In genomic region chr20:1086273-1087213, GRCh38 we compare ENCODE assay signal across 27 cellular contexts. TPM values are rescaled to one million over a fixed set of nuclear protein-coding genes. Genes with fewer than 3 reads are reported as not detected.
DNase-seq lines count a peak whose midpoint lies in the region; ATAC-seq and TF ChIP-seq lines count a peak whose summit lies in the region.
"Had no signal": no experiment of that assay in that cellular context is flagged by ENCODE, and none has a peak within 500 bp of the region (broad histone marks: within the 10 kb centered on the region; RNA-seq: fewer than 3 reads in every experiment).

No MANE protein-coding gene starts in this region.

- no peak for TF ChIP-seq POLR2A in GM18505 (IDR thresholded peaks at IDR 0.05; ENCODE audit: borderline replicate concordance, extremely low read depth, insufficient read depth, insufficient read length)

- no peak for DNase-seq in activated CD8-positive, alpha-beta T cell treated with anti-CD3 and anti-CD28 coated beads for 36 hours
- DNase-seq in activated CD8-positive, alpha-beta T cell treated with anti-CD3 and anti-CD28 coated beads, Interleukin-2, amount 10 ng/mL, durations not matched to agents 7 days and 5 days = no peak
- DNase-seq in GM23338 (ENCODE audit: low spot score) = peak; percentile 8
- DNase-seq in activated T-cell treated with anti-CD3 and anti-CD28 coated beads, Interleukin-2, amount 50 U/mL, for 72 hours = peak in 1 of 2 donors; percentile 13
- no peak for DNase-seq in stimulated activated effector memory CD8-positive, alpha-beta T cell treated with anti-CD3 and anti-CD28 coated beads, Interleukin-12 subunit alpha, Interleukin-12 subunit beta, amount 100 ng/mL, for 72 hours (ENCODE audit: low spot score in 2 of 2)
- no peak for DNase-seq in GDM1 (lab: John Stamatoyannopoulos, UW)
- DNase-seq in dermis blood vessel endothelial cell = no peak
- DNase-seq: activated CD4-positive, CD25-positive, alpha-beta regulatory T cell; activated CD8-positive, alpha-beta memory T cell treated with anti-CD3 and anti-CD28 coated beads for 24 hours; AML-193; DMS153; HFFc6; IMR-90; kidney; MG63; natural killer cell; NCI-H1105 treated with DMSO at 0.1 percent for 48 hours; NCI-H69; RPMI8226; stomach; T-helper 1 cell; tibial artery had no signal

- no peaks in the 10 kb centered on the region for H4K20me1 ChIP-seq in GM23338 (replicated peaks; ENCODE audit: insufficient read depth)

- no peaks in the 10 kb centered on the region for H3F3A ChIP-seq in GM23338 (replicated peaks; ENCODE audit: low read depth)

- H3K4me1 ChIP-seq in GM23338 (ENCODE audit: insufficient read depth) = no peaks in the 10 kb centered on the region
- H3K4me1 ChIP-seq: A549, ascending aorta, stomach, tibial artery had no signal

- H3K79me2 ChIP-seq in GM23338 (replicated peaks; ENCODE audit: insufficient read depth) = no peaks in the 10 kb centered on the region

- peaks cover 25% of the 10 kb centered on the region for H3K9me3 Mint-ChIP-seq in activated CD8-positive, alpha-beta T cell treated with anti-CD3 and anti-CD28 coated beads for 36 hours
- peaks cover 14% of the 10 kb centered on the region for H3K9me3 Mint-ChIP-seq in activated CD8-positive, alpha-beta T cell treated with anti-CD3 and anti-CD28 coated beads, Interleukin-2, amount 10 ng/mL, durations not matched to agents 7 days and 5 days (ENCODE audit: insufficient read depth)
- peaks cover 34% of the 10 kb centered on the region for H3K9me3 Mint-ChIP-seq in GM23338
- H3K9me3 Mint-ChIP-seq in activated T-cell treated with anti-CD3 and anti-CD28 coated beads, Interleukin-2, amount 50 U/mL, for 72 hours = peaks cover 12 to 22% of the 10 kb centered on the region in 2 donors
- H3K9me3 Mint-ChIP-seq in stimulated activated effector memory CD8-positive, alpha-beta T cell treated with anti-CD3 and anti-CD28 coated beads, Interleukin-12 subunit alpha, Interleukin-12 subunit beta, amount 100 ng/mL, for 72 hours = peaks cover 17% of the 10 kb centered on the region

- no peaks in the 10 kb centered on the region for H3K27me3 Mint-ChIP-seq in activated CD8-positive, alpha-beta T cell treated with anti-CD3 and anti-CD28 coated beads for 36 hours
- H3K27me3 Mint-ChIP-seq in activated CD8-positive, alpha-beta T cell treated with anti-CD3 and anti-CD28 coated beads, Interleukin-2, amount 10 ng/mL, durations not matched to agents 7 days and 5 days (ENCODE audit: low read depth) = no peaks in the 10 kb centered on the region
- peaks cover 2% of the 10 kb centered on the region for H3K27me3 Mint-ChIP-seq in GM23338 (ENCODE audit: insufficient read depth, low read depth, poor library complexity)
- peaks cover 5% of the 10 kb centered on the region for H3K27me3 Mint-ChIP-seq in activated T-cell treated with anti-CD3 and anti-CD28 coated beads, Interleukin-2, amount 50 U/mL, for 72 hours (ENCODE audit: low read depth)
- H3K27me3 Mint-ChIP-seq: activated naive CD8-positive, alpha-beta T cell had no signal

- CTCF ChIA-PET in activated CD8-positive, alpha-beta T cell treated with anti-CD3 and anti-CD28 coated beads for 36 hours (lab: Charles Lee) = interaction anchor here (1.1 to 3.2 kb wide), 2 partner anchors 22 to 29 kb away, joined by 3 to 13 read pairs; no protein-coding TSS in a partner anchor
- CTCF ChIA-PET in activated CD8-positive, alpha-beta T cell treated with anti-CD3 and anti-CD28 coated beads, Interleukin-2, amount 10 ng/mL, durations not matched to agents 7 days and 5 days (lab: Charles Lee) = no interaction called here

- H3K36me3 Mint-ChIP-seq in activated CD8-positive, alpha-beta T cell treated with anti-CD3 and anti-CD28 coated beads for 36 hours (ENCODE audit: low read depth) = peaks cover 14% of the 10 kb centered on the region
- H3K36me3 Mint-ChIP-seq in activated CD8-positive, alpha-beta T cell treated with anti-CD3 and anti-CD28 coated beads, Interleukin-2, amount 10 ng/mL, durations not matched to agents 7 days and 5 days (ENCODE audit: low read depth) = peaks cover 5% of the 10 kb centered on the region
- H3K36me3 Mint-ChIP-seq in GM23338 (ENCODE audit: low read depth) = peaks cover 7% of the 10 kb centered on the region
- H3K36me3 Mint-ChIP-seq in activated T-cell treated with anti-CD3 and anti-CD28 coated beads, Interleukin-2, amount 50 U/mL, for 72 hours (ENCODE audit: insufficient read depth in 2 of 2) = peaks cover 17% of the 10 kb centered on the region in 2 donors
- H3K36me3 Mint-ChIP-seq in stimulated activated effector memory CD8-positive, alpha-beta T cell treated with anti-CD3 and anti-CD28 coated beads, Interleukin-12 subunit alpha, Interleukin-12 subunit beta, amount 100 ng/mL, for 72 hours = no peaks in the 10 kb centered on the region
- H3K36me3 Mint-ChIP-seq: natural killer cell had no signal

- no peak for TF ChIP-seq CTCF in activated CD8-positive, alpha-beta T cell treated with anti-CD3 and anti-CD28 coated beads for 36 hours (IDR thresholded peaks at IDR 0.05)
- no peak for TF ChIP-seq CTCF in GM23338 (conservative IDR thresholded peaks at IDR 0.05; ENCODE audit: low read depth in 2 of 2)

- no peak overlapping the region for H3K4me3 ChIP-seq in GM23338
- H3K4me3 ChIP-seq: A549, ascending aorta, coronary artery, MG63, stomach, tibial artery had no signal

- ATAC-seq in activated CD8-positive, alpha-beta T cell treated with anti-CD3 and anti-CD28 coated beads for 36 hours = peak; percentile 80
- ATAC-seq in activated CD8-positive, alpha-beta T cell treated with anti-CD3 and anti-CD28 coated beads, Interleukin-2, amount 10 ng/mL, durations not matched to agents 7 days and 5 days = no peak
- ATAC-seq in GM23338 = peak; percentile 28; the same call in 1 of the 3 replicates
- peak; percentile 74 to 82 for ATAC-seq in activated T-cell treated with anti-CD3 and anti-CD28 coated beads, Interleukin-2, amount 50 U/mL, for 72 hours (replicated peaks in 1 of 2)
- peak; percentile 77 for ATAC-seq in stimulated activated effector memory CD8-positive, alpha-beta T cell treated with anti-CD3 and anti-CD28 coated beads, Interleukin-12 subunit alpha, Interleukin-12 subunit beta, amount 100 ng/mL, for 72 hours
- ATAC-seq in GM18505 (IDR thresholded peaks at IDR 0.05; ENCODE audit: unreplicated experiment) = no peak
- ATAC-seq: A549, natural killer cell had no signal

- H3K9me2 ChIP-seq in GM23338 (ENCODE audit: insufficient read depth) = no peaks in the 10 kb centered on the region

- H3K36me3 ChIP-seq in GM23338 (ENCODE audit: insufficient read depth) = no peaks in the 10 kb centered on the region
- H3K36me3 ChIP-seq: ascending aorta, MG63, stomach, tibial artery had no signal

- no peak overlapping the region for H3K27ac ChIP-seq in GM23338 (ENCODE audit: low read depth)
- H3K27ac ChIP-seq: A549, ascending aorta, coronary artery, stomach, tibial artery had no signal

- H3K4me1 Mint-ChIP-seq in activated CD8-positive, alpha-beta T cell treated with anti-CD3 and anti-CD28 coated beads for 36 hours (ENCODE audit: low read depth) = peaks cover 26% of the 10 kb centered on the region
- peaks cover 22% of the 10 kb centered on the region for H3K4me1 Mint-ChIP-seq in activated CD8-positive, alpha-beta T cell treated with anti-CD3 and anti-CD28 coated beads, Interleukin-2, amount 10 ng/mL, durations not matched to agents 7 days and 5 days (ENCODE audit: low read depth)
- H3K4me1 Mint-ChIP-seq in GM23338 = peaks cover 9% of the 10 kb centered on the region; the same call in 2 of the 3 replicates
- H3K4me1 Mint-ChIP-seq in activated T-cell treated with anti-CD3 and anti-CD28 coated beads, Interleukin-2, amount 50 U/mL, for 72 hours (ENCODE audit: low read depth) = peaks cover 25% of the 10 kb centered on the region
- H3K4me1 Mint-ChIP-seq in stimulated activated effector memory CD8-positive, alpha-beta T cell treated with anti-CD3 and anti-CD28 coated beads, Interleukin-12 subunit alpha, Interleukin-12 subunit beta, amount 100 ng/mL, for 72 hours = no peaks in the 10 kb centered on the region

- peak overlapping the region; percentile 55 for H3K27ac Mint-ChIP-seq in activated CD8-positive, alpha-beta T cell treated with anti-CD3 and anti-CD28 coated beads for 36 hours
- no peak overlapping the region for H3K27ac Mint-ChIP-seq in activated CD8-positive, alpha-beta T cell treated with anti-CD3 and anti-CD28 coated beads, Interleukin-2, amount 10 ng/mL, durations not matched to agents 7 days and 5 days
- H3K27ac Mint-ChIP-seq in GM23338 = no peak overlapping the region
- H3K27ac Mint-ChIP-seq in activated T-cell treated with anti-CD3 and anti-CD28 coated beads, Interleukin-2, amount 50 U/mL, for 72 hours = peak overlapping the region; percentile 12
- H3K27ac Mint-ChIP-seq in stimulated activated effector memory CD8-positive, alpha-beta T cell treated with anti-CD3 and anti-CD28 coated beads, Interleukin-12 subunit alpha, Interleukin-12 subunit beta, amount 100 ng/mL, for 72 hours = peak overlapping the region; percentile 4
- H3K27ac Mint-ChIP-seq: activated naive CD8-positive, alpha-beta T cell; HFFc6; natural killer cell had no signal

- intact Hi-C loops in activated CD8-positive, alpha-beta T cell treated with anti-CD3 and anti-CD28 coated beads for 36 hours (cut with micrococcal nuclease) = no loop called here

- no peaks in the 10 kb centered on the region for H3K27me3 ChIP-seq in GM23338 (ENCODE audit: insufficient read depth)
- H3K27me3 ChIP-seq: ascending aorta, MG63, stomach, tibial artery had no signal

- no peak overlapping the region for H3K4me3 Mint-ChIP-seq in activated CD8-positive, alpha-beta T cell treated with anti-CD3 and anti-CD28 coated beads for 36 hours
- no peak overlapping the region for H3K4me3 Mint-ChIP-seq in activated CD8-positive, alpha-beta T cell treated with anti-CD3 and anti-CD28 coated beads, Interleukin-2, amount 10 ng/mL, durations not matched to agents 7 days and 5 days
- H3K4me3 Mint-ChIP-seq in GM23338 = no peak overlapping the region
- H3K4me3 Mint-ChIP-seq in activated T-cell treated with anti-CD3 and anti-CD28 coated beads, Interleukin-2, amount 50 U/mL, for 72 hours = peak overlapping the region in 1 of 2 donors; percentile 69
- no peak overlapping the region for H3K4me3 Mint-ChIP-seq in stimulated activated effector memory CD8-positive, alpha-beta T cell treated with anti-CD3 and anti-CD28 coated beads, Interleukin-12 subunit alpha, Interleukin-12 subunit beta, amount 100 ng/mL, for 72 hours
- H3K4me3 Mint-ChIP-seq: activated naive CD8-positive, alpha-beta T cell; HFFc6; natural killer cell had no signal

- no peak overlapping the region for H2AFZ ChIP-seq in GM23338

- peak overlapping the region; percentile 23; the same call in 1 of the 2 replicates for H3K4me2 ChIP-seq in GM23338
- H3K4me2 ChIP-seq: A549 had no signal

- POLR2A ChIA-PET in activated CD8-positive, alpha-beta T cell treated with anti-CD3 and anti-CD28 coated beads for 36 hours (lab: Charles Lee) = no interaction called here
- POLR2A ChIA-PET in activated CD8-positive, alpha-beta T cell treated with anti-CD3 and anti-CD28 coated beads, Interleukin-2, amount 10 ng/mL, durations not matched to agents 7 days and 5 days (lab: Charles Lee) = no interaction called here

RNA-seq across cellular contexts. Expression of gene PSMF1, which starts 31.9 kb away (rescaled TPM):
- 100 to 1,000 TPM; 150 to 154 TPM for total RNA-seq in activated CD8-positive, alpha-beta T cell treated with anti-CD3 and anti-CD28 coated beads for 36 hours
- total RNA-seq in activated CD8-positive, alpha-beta T cell treated with anti-CD3 and anti-CD28 coated beads, Interleukin-2, amount 10 ng/mL, durations not matched to agents 7 days and 5 days = 100 to 1,000 TPM; 138 to 150 TPM
- 46.5 and 84.2 TPM in 2 replicates for total RNA-seq in GM23338 (2014; rRNA removed; shearing (Covaris generic))
- 70.4 and 73.7 TPM in 2 replicates for polyA plus RNA-seq in GM23338 (2016; fragmentation: Nextera tagmentation; extraction: Ambion mirVana)
- total RNA-seq in activated T-cell treated with anti-CD3 and anti-CD28 coated beads, Interleukin-2, amount 50 U/mL, for 72 hours = 100 to 1,000 TPM; 168 to 185 TPM
- total RNA-seq in dermis blood vessel endothelial cell = 32.7 and 65.0 TPM in 2 replicates

Comparison
In these comparisons a context has a peak if more than half of its experiments do, and no peak if none do; other contexts are left out.
1. ATAC-seq: peak in activated CD8-positive, alpha-beta T cell treated with anti-CD3 and anti-CD28 coated beads for 36 hours (single experiment), GM23338 (single experiment), activated T-cell treated with anti-CD3 and anti-CD28 coated beads, Interleukin-2, amount 50 U/mL, for 72 hours (2 of 2) and stimulated activated effector memory CD8-positive, alpha-beta T cell treated with anti-CD3 and anti-CD28 coated beads, Interleukin-12 subunit alpha, Interleukin-12 subunit beta, amount 100 ng/mL, for 72 hours (single experiment); none in activated CD8-positive, alpha-beta T cell treated with anti-CD3 and anti-CD28 coated beads, Interleukin-2, amount 10 ng/mL, durations not matched to agents 7 days and 5 days (single experiment) and GM18505 (single experiment).
2. H3K27ac Mint-ChIP-seq: peak in activated CD8-positive, alpha-beta T cell treated with anti-CD3 and anti-CD28 coated beads for 36 hours (single experiment), activated T-cell treated with anti-CD3 and anti-CD28 coated beads, Interleukin-2, amount 50 U/mL, for 72 hours (single experiment) and stimulated activated effector memory CD8-positive, alpha-beta T cell treated with anti-CD3 and anti-CD28 coated beads, Interleukin-12 subunit alpha, Interleukin-12 subunit beta, amount 100 ng/mL, for 72 hours (single experiment); none in activated CD8-positive, alpha-beta T cell treated with anti-CD3 and anti-CD28 coated beads, Interleukin-2, amount 10 ng/mL, durations not matched to agents 7 days and 5 days (single experiment) and GM23338 (single experiment).